ENCODE assay signal across 24 cellular contexts in genomic region chr9:4932681-4933080, GRCh38.
"Had no signal": no experiment of that assay in that cellular context is flagged by ENCODE, and none has a peak within 500 bp of the region (broad histone marks: within the 10 kb centered on the region; RNA-seq: fewer than 3 reads in every experiment).

No MANE protein-coding gene starts in this region.

- H3K36me3 ChIP-seq: cardiac muscle cell, colonic mucosa, gastroesophageal sphincter, uterus had no signal

- H3K4me3 Mint-ChIP-seq: activated CD4-positive, alpha-beta memory T cell treated with anti-CD3 and anti-CD28 coated beads, Interleukin-2, amount 10 ng/mL, durations not matched to agents 7 days and 5 days; activated CD4-positive, alpha-beta T cell treated with anti-CD3 and anti-CD28 coated beads, Interleukin-2, amount 10 ng/mL, durations not matched to agents 7 days and 5 days; activated T-cell treated with anti-CD3 and anti-CD28 coated beads, Interleukin-2, amount 50 U/mL, for 24 hours; mesothelial cell of epicardium; naive thymus-derived CD4-positive, alpha-beta T cell; T-helper 17 cell; type B pancreatic cell; WTC11 had no signal

- H3K36me3 Mint-ChIP-seq: mesothelial cell of epicardium, type B pancreatic cell, WTC11 had no signal

- DNase-seq: activated CD4-positive, alpha-beta memory T cell treated with anti-CD3 and anti-CD28 coated beads, Interleukin-2, amount 10 ng/mL, durations not matched to agents 7 days and 5 days; activated CD4-positive, alpha-beta T cell treated with anti-CD3 and anti-CD28 coated beads for 1 hour; activated CD4-positive, alpha-beta T cell treated with anti-CD3 and anti-CD28 coated beads, Interleukin-2, amount 10 ng/mL, durations not matched to agents 7 days and 5 days; activated CD8-positive, alpha-beta memory T cell treated with anti-CD3 and anti-CD28 coated beads, Interleukin-2, amount 50 U/mL, for 48 hours; activated gamma-delta T cell treated with Interleukin-2 at 50 U/mL for 16 hours; activated naive CD4-positive, alpha-beta T cell treated with anti-CD3 and anti-CD28 coated beads, Interleukin-2, amount 50 U/mL, for 16 hours; activated T-cell treated with anti-CD3 and anti-CD28 coated beads, Interleukin-2, amount 50 U/mL, for 24 hours; cerebellar nuclear complex; colonic mucosa; naive thymus-derived CD4-positive, alpha-beta T cell; stimulated activated CD4-positive, alpha-beta T cell treated with anti-CD3 and anti-CD28 coated beads, Interleukin-15, amount 100 ng/mL, for 24 hours; stimulated activated CD4-positive, alpha-beta T cell treated with anti-CD3 and anti-CD28 coated beads, Interleukin-2, amount 100 ng/mL, for 24 hours; stimulated activated naive CD4-positive, alpha-beta T cell; SW 1271; T-helper 17 cell; T1000 had no signal

- H3K27ac Mint-ChIP-seq: activated CD4-positive, alpha-beta memory T cell treated with anti-CD3 and anti-CD28 coated beads, Interleukin-2, amount 10 ng/mL, durations not matched to agents 7 days and 5 days; activated CD4-positive, alpha-beta T cell treated with anti-CD3 and anti-CD28 coated beads, Interleukin-2, amount 10 ng/mL, durations not matched to agents 7 days and 5 days; activated T-cell treated with anti-CD3 and anti-CD28 coated beads, Interleukin-2, amount 50 U/mL, for 24 hours; mesothelial cell of epicardium; naive thymus-derived CD4-positive, alpha-beta T cell; T-helper 17 cell; type B pancreatic cell; WTC11 had no signal

- H3K27me3 Mint-ChIP-seq: activated CD4-positive, alpha-beta memory T cell treated with anti-CD3 and anti-CD28 coated beads, Interleukin-2, amount 10 ng/mL, durations not matched to agents 7 days and 5 days; activated CD4-positive, alpha-beta T cell treated with anti-CD3 and anti-CD28 coated beads, Interleukin-2, amount 10 ng/mL, durations not matched to agents 7 days and 5 days; activated T-cell treated with anti-CD3 and anti-CD28 coated beads, Interleukin-2, amount 50 U/mL, for 24 hours; naive thymus-derived CD4-positive, alpha-beta T cell; T-helper 17 cell; type B pancreatic cell had no signal

- H3K9me3 Mint-ChIP-seq: activated CD4-positive, alpha-beta memory T cell treated with anti-CD3 and anti-CD28 coated beads, Interleukin-2, amount 10 ng/mL, durations not matched to agents 7 days and 5 days; activated T-cell treated with anti-CD3 and anti-CD28 coated beads, Interleukin-2, amount 50 U/mL, for 24 hours; mesothelial cell of epicardium; WTC11 had no signal

- H3K27me3 ChIP-seq: cardiac muscle cell, colonic mucosa, gastroesophageal sphincter, hepatocyte, uterus had no signal

- H3K9ac ChIP-seq: parathyroid adenoma had no signal

- H3K4me3 ChIP-seq: cardiac muscle cell, colonic mucosa, gastroesophageal sphincter, hepatocyte, uterus had no signal

- ATAC-seq: gastroesophageal sphincter; naive thymus-derived CD4-positive, alpha-beta T cell; T-helper 17 cell; WTC11 had no signal

- H3K79me2 ChIP-seq: hepatocyte, parathyroid adenoma had no signal

- H3K4me2 ChIP-seq: hepatocyte had no signal

- H2AFZ ChIP-seq: hepatocyte, parathyroid adenoma had no signal

- H3K9me3 ChIP-seq: colonic mucosa, gastroesophageal sphincter, uterus had no signal

- H3K4me1 ChIP-seq: colonic mucosa, parathyroid adenoma had no signal

- H3K27ac ChIP-seq: cardiac muscle cell, colonic mucosa, gastroesophageal sphincter, hepatocyte, parathyroid adenoma had no signal
